Comparison of ENCODE assay signal across 6 cellular contexts in genomic region chr16:23508589-23509440, GRCh38. TPM values are rescaled to one million over a fixed set of nuclear protein-coding genes. Genes with fewer than 3 reads are reported as not detected.
A peak's percentile ranks its signal among the peaks of the same experiment; 100 is the strongest.
DNase-seq lines count a peak whose midpoint lies in the region; TF ChIP-seq lines count a peak whose summit lies in the region.

No MANE protein-coding gene starts in this region.

- no peaks in the 10 kb centered on the region for H3K27me3 Mint-ChIP-seq in activated T-cell treated with anti-CD3 and anti-CD28 coated beads, Interleukin-2, amount 50 U/mL, for 24 hours

- DNase-seq in activated T-cell treated with anti-CD3 and anti-CD28 coated beads, Interleukin-2, amount 50 U/mL, for 24 hours: peak; percentile 32
- DNase-seq in activated T-cell treated with anti-CD3 and anti-CD28 coated beads for 4 hours (no peak), coronary artery (ENCODE audit: low spot score) (no peak), posterior vena cava (ENCODE audit: low spot score) (peak; percentile 62), GM13977 (ENCODE audit: low spot score) (no peak), GF-D8 (lab: John Stamatoyannopoulos, UW) (no peak)

- peak overlapping the region; percentile 86 for H3K27ac Mint-ChIP-seq in activated T-cell treated with anti-CD3 and anti-CD28 coated beads, Interleukin-2, amount 50 U/mL, for 24 hours

- peak overlapping the region in 1 of 2 donors; percentile 60 for H3K27ac ChIP-seq in coronary artery

- peak overlapping the region; percentile 81 for H3K4me3 Mint-ChIP-seq in activated T-cell treated with anti-CD3 and anti-CD28 coated beads, Interleukin-2, amount 50 U/mL, for 24 hours

- peaks cover 55% of the 10 kb centered on the region for H3K4me1 Mint-ChIP-seq in activated T-cell treated with anti-CD3 and anti-CD28 coated beads, Interleukin-2, amount 50 U/mL, for 24 hours (ENCODE audit: low read depth)

- H3K36me3 Mint-ChIP-seq in activated T-cell treated with anti-CD3 and anti-CD28 coated beads, Interleukin-2, amount 50 U/mL, for 24 hours (ENCODE audit: low read depth): peaks cover 47% of the 10 kb centered on the region

- TF ChIP-seq CTCF in coronary artery (IDR thresholded peaks at IDR 0.05) (no peak), GM13977 (IDR thresholded peaks at IDR 0.05; ENCODE audit: extremely low read depth, insufficient read depth, missing control alignments) (no peak)

- H3K9me3 Mint-ChIP-seq in activated T-cell treated with anti-CD3 and anti-CD28 coated beads, Interleukin-2, amount 50 U/mL, for 24 hours: no peaks in the 10 kb centered on the region

- intact Hi-C loops in posterior vena cava (cut with DNase I): no loop called here

- in situ Hi-C loops in GM13977 (cut with MboI; ENCODE audit: low pct_unique_long_range_greater_than_20kb, low sequenced_read_pairs, unreplicated experiment): no loop called here

- peak overlapping the region; percentile 92 for H3K4me3 ChIP-seq in coronary artery

RNA-seq across cellular contexts. Expression of gene GGA2, which starts 1.5 kb away (rescaled TPM):
- 10 to 100 TPM; 42.0 to 59.7 TPM for total RNA-seq in posterior vena cava

RNA-seq across cellular contexts. Expression of gene EARS2, which starts 48.3 kb away (rescaled TPM):
- total RNA-seq in posterior vena cava: 10 to 100 TPM in 1 of 2 donors, 1 to 10 TPM in 1; 9.9 to 11.1 TPM

RNA-seq across cellular contexts. Expression of gene UBFD1, which starts 48.7 kb away (rescaled TPM):
- 10 to 100 TPM; 37.3 to 37.4 TPM for total RNA-seq in posterior vena cava

RNA-seq across cellular contexts. Expression of gene COG7, which starts 55.8 kb away (rescaled TPM):
- 10 to 100 TPM; 13.5 to 17.4 TPM for total RNA-seq in posterior vena cava

Comparison
In these comparisons a context has a peak if more than half of its experiments do, and no peak if none do; other contexts are left out.
1. DNase-seq: peak in activated T-cell treated with anti-CD3 and anti-CD28 coated beads, Interleukin-2, amount 50 U/mL, for 24 hours (single experiment) and posterior vena cava (single experiment); none in activated T-cell treated with anti-CD3 and anti-CD28 coated beads for 4 hours (single experiment), coronary artery (single experiment), GM13977 (single experiment) and GF-D8 (single experiment).